In the genomic region with DNA sequence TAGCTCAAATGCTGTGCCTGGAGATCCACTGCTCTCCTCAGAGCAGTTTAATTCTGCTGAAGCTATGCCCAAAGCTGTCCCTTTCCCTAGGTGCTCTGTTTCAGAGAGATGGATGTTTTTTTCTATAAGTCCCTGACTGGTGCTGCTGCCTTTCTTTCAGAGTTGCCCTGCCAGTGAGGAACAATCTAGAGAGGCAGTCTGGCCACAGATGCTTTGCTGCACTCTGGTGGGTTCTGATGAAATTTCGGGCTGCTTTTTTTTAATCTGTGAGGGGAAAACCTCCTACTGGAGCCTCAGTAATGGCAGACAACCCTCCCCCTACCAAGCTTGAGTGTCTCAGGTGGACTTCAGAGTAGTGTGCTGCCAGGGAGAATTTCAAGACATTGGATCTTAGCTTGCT, we compare ENCODE assay signal across 1 cellular context.
TF ChIP-seq lines count a peak whose summit lies in the region.

No MANE protein-coding gene starts in this region.

TF ChIP-seq in WTC11, 78 proteins besides CTCF, POLR2A, EP300 and RAD21 (continued from another document):
- TF ChIP-seq, protein P1, sequence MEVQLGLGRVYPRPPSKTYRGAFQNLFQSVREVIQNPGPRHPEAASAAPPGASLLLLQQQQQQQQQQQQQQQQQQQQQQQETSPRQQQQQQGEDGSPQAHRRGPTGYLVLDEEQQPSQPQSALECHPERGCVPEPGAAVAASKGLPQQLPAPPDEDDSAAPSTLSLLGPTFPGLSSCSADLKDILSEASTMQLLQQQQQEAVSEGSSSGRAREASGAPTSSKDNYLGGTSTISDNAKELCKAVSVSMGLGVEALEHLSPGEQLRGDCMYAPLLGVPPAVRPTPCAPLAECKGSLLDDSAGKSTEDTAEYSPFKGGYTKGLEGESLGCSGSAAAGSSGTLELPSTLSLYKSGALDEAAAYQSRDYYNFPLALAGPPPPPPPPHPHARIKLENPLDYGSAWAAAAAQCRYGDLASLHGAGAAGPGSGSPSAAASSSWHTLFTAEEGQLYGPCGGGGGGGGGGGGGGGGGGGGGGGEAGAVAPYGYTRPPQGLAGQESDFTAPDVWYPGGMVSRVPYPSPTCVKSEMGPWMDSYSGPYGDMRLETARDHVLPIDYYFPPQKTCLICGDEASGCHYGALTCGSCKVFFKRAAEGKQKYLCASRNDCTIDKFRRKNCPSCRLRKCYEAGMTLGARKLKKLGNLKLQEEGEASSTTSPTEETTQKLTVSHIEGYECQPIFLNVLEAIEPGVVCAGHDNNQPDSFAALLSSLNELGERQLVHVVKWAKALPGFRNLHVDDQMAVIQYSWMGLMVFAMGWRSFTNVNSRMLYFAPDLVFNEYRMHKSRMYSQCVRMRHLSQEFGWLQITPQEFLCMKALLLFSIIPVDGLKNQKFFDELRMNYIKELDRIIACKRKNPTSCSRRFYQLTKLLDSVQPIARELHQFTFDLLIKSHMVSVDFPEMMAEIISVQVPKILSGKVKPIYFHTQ (CRISPR knock-in tag; IDR thresholded peaks at IDR 0.05): no peak
- TF ChIP-seq ELF4 (CRISPR knock-in tag; IDR thresholded peaks at IDR 0.05; ENCODE audit: low read depth) (no peak), JUN (CRISPR knock-in tag; IDR thresholded peaks at IDR 0.05) (no peak)
